Comparison of ENCODE assay signal across 8 cellular contexts in the genomic region with DNA sequence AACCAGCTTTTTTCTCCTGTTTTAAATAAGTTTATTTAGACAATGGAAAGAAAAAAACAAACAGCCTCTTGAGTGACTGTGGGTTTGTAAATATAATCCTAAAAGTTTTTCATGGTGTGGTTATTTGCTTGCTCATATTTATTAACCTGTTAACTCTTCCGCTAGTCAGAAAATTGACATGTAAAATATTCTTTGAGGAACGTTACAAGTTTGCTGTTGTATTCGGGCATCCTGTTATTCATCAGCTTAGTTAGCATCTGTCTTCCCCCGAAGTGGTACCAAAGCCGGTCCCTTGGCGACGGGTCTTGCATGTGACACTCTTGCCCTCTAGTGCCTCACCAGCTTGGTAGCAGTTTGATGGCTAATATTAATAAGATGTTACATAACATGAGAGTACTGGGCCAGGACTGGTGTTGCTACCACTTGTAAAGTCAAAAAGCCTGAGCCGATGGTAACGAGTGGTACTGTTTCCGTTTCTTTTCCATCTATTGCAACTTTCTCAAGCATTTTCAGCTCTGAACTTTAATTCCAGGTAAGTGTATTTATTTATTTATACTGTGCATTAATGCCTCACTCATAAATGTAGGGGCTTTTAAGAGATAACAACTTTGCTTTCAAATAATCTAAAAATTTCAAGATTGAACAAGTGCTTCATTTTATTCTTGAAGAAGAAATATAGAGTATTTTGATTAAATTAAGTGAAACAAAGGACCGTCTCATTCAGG. TPM values are rescaled to one million over a fixed set of nuclear protein-coding genes. Genes with fewer than 3 reads are reported as not detected.
A peak's percentile ranks its signal among the peaks of the same experiment; 100 is the strongest.
DNase-seq lines count a peak whose midpoint lies in the region; ATAC-seq and TF ChIP-seq lines count a peak whose summit lies in the region.

A gene (plus strand): TSS at position 426 of the 725 bp plus-strand sequence. CDS start 19,425 bp downstream, outside the sequence.

- TF ChIP-seq RAD21 in SK-N-SH (IDR thresholded peaks at IDR 0.05; ENCODE audit: low read length), result peak; percentile 99

- H3K27me3 Mint-ChIP-seq in endothelial cell (ENCODE audit: unreplicated experiment) (no peaks in the 10 kb centered on the region), mesothelial cell of epicardium (ENCODE audit: low read depth) (no peaks in the 10 kb centered on the region)

- H4K20me1 ChIP-seq in SK-N-SH (ENCODE audit: insufficient read depth), result no peaks in the 10 kb centered on the region

- peaks cover 8% of the 10 kb centered on the region for H3F3A ChIP-seq in SK-N-SH (replicated peaks; ENCODE audit: insufficient read depth)

- 0 out of 4 replicates have a peak, but pooled peaks of 1 of the 2 experiments have one; percentile 19 for TF ChIP-seq EP300 in SK-N-SH (IDR thresholded peaks at IDR 0.05; ENCODE audit: borderline replicate concordance in 1 of 2, low read depth in 1 of 2, low read length in 1 of 2)

- no peaks in the 10 kb centered on the region for H3K79me2 ChIP-seq in SK-N-SH (ENCODE audit: insufficient read depth)

- no peaks in the 10 kb centered on the region for H3K27me3 ChIP-seq in MG63
- no peaks in the 10 kb centered on the region for H3K27me3 ChIP-seq in SK-N-SH (ENCODE audit: insufficient read depth)
- peaks cover 0 to 27% of the 10 kb centered on the region in 2 donors for H3K27me3 ChIP-seq in uterus

- H3K4me3 Mint-ChIP-seq in endothelial cell (ENCODE audit: unreplicated experiment) (peak within 1 kb of the TSS; percentile 89), mesothelial cell of epicardium (peak within 1 kb of the TSS; percentile 86)

- no peaks in the 10 kb centered on the region for H3K36me3 ChIP-seq in MG63
- no peaks in the 10 kb centered on the region for H3K36me3 ChIP-seq in SK-N-SH (replicated peaks in 1 of 2; ENCODE audit: control insufficient read depth in 1 of 2, insufficient read depth in 2 of 2, low read length in 1 of 2)
- no peaks in the 10 kb centered on the region for H3K36me3 ChIP-seq in uterus

- H3K27ac Mint-ChIP-seq in endothelial cell (ENCODE audit: unreplicated experiment) (no peak within 1 kb of the TSS), mesothelial cell of epicardium (peak within 1 kb of the TSS; percentile 91)

- TF ChIP-seq CTCF in SK-N-SH (IDR thresholded peaks at IDR 0.05), result peak; percentile 66
- TF ChIP-seq CTCF in endothelial cell (IDR thresholded peaks at IDR 0.05; ENCODE audit: unreplicated experiment), result peak; percentile 22
- TF ChIP-seq CTCF in mesothelial cell of epicardium (IDR thresholded peaks at IDR 0.05; ENCODE audit: unreplicated experiment), result no peak
- no peak for TF ChIP-seq CTCF in uterus (IDR thresholded peaks at IDR 0.05)

- DNase-seq in ELR (ENCODE audit: low read depth) (peak; percentile 81), MG63 (peak; percentile 53), SK-N-SH (peak; percentile 81), endothelial cell (ENCODE audit: low spot score) (peak; percentile 70), mesothelial cell of epicardium (ENCODE audit: low spot score in 2 of 2, unreplicated experiment in 2 of 2) (peak; percentile 40 to 63), uterus (peak in 1 of 2 donors; percentile 18)
- DNase-seq in activated naive CD4-positive, alpha-beta T cell (lab: John Stamatoyannopoulos, UW), result no peak

- no peaks in the 10 kb centered on the region for H3K9me2 ChIP-seq in SK-N-SH

- TF ChIP-seq POLR2A in uterus (IDR thresholded peaks at IDR 0.05), result no peak

- H3K9ac ChIP-seq in SK-N-SH, result peak within 1 kb of the TSS; percentile 36; the same call in 1 of the 2 replicates

- H3K4me1 ChIP-seq in SK-N-SH (ENCODE audit: control insufficient read depth in 1 of 2, insufficient read depth in 2 of 2, low read depth in 1 of 2, low read length in 1 of 2) (peaks cover 0 to 2% of the 10 kb centered on the region in 2 experiments; a peak in 2 of 4 replicates), uterus (peaks cover 0 to 9% of the 10 kb centered on the region in 2 donors)

- H3K4me1 Mint-ChIP-seq in endothelial cell (ENCODE audit: unreplicated experiment) (no peaks in the 10 kb centered on the region), mesothelial cell of epicardium (peaks cover 14% of the 10 kb centered on the region)

- peak within 1 kb of the TSS; percentile 54 for H3K4me3 ChIP-seq in MG63
- peak within 1 kb of the TSS; percentile 74 to 80 for H3K4me3 ChIP-seq in SK-N-SH (ENCODE audit: low read depth in 2 of 2, low read length in 1 of 2)
- peak within 1 kb of the TSS; percentile 3 to 28 for H3K4me3 ChIP-seq in uterus

- peak; percentile 61 for ATAC-seq in GM21717 (IDR thresholded peaks at IDR 0.05; ENCODE audit: unreplicated experiment)

- H3K9me3 ChIP-seq in MG63, result no peaks in the 10 kb centered on the region
- no peaks in the 10 kb centered on the region for H3K9me3 ChIP-seq in SK-N-SH
- H3K9me3 ChIP-seq in uterus, result no peaks in the 10 kb centered on the region

- H3K4me2 ChIP-seq in SK-N-SH, result peak within 1 kb of the TSS; percentile 92

- H3K27ac ChIP-seq in SK-N-SH (ENCODE audit: low read depth in 2 of 2, low read length in 1 of 2) (peak within 1 kb of the TSS in 1 of 2 experiments; percentile 50; a peak in 1 of 4 replicates), uterus (no peak within 1 kb of the TSS)

- H3K9me3 Mint-ChIP-seq in endothelial cell (ENCODE audit: unreplicated experiment), result no peaks in the 10 kb centered on the region
- no peaks in the 10 kb centered on the region for H3K9me3 Mint-ChIP-seq in mesothelial cell of epicardium

- H3K36me3 Mint-ChIP-seq in endothelial cell (ENCODE audit: low read depth, unreplicated experiment), result no peaks in the 10 kb centered on the region
- H3K36me3 Mint-ChIP-seq in mesothelial cell of epicardium, result no peaks in the 10 kb centered on the region

- CTCF ChIA-PET in SK-N-SH (lab: Yijun Ruan, JAX), result interaction anchor here (0.6 to 5.2 kb wide), 52 partner anchors 9 to 1980 kb away, joined by 3 to 66 read pairs (median 4); no protein-coding TSS in a partner anchor

- 23% methylated on average over 11 of the region's 11 CpGs for WGBS in SK-N-SH (ENCODE audit: low lambda C conversion rate)

- POLR2A ChIA-PET in SK-N-SH (lab: Yijun Ruan, JAX), result no interaction called here

- H2AFZ ChIP-seq in SK-N-SH (ENCODE audit: low read depth), result peak within 1 kb of the TSS; percentile 94

- intact Hi-C loops in uterus (cut with DNase I; ENCODE audit: low total_unique reads), result no loop called here

TF ChIP-seq in SK-N-SH, 30 proteins besides CTCF, POLR2A, EP300 and RAD21 (continues in another document):
- TF ChIP-seq FOXJ3 (CRISPR knock-in tag; IDR thresholded peaks at IDR 0.05), result no peak
- TF ChIP-seq POLR2AphosphoS5 (IDR thresholded peaks at IDR 0.05; ENCODE audit: low read depth, low read length), result no peak
- TF ChIP-seq CHD2 (IDR thresholded peaks at IDR 0.05; ENCODE audit: low read length, partially characterized antibody), result no peak
- no peak for TF ChIP-seq NFIC (IDR thresholded peaks at IDR 0.05; ENCODE audit: borderline replicate concordance)
- TF ChIP-seq, protein P1, sequence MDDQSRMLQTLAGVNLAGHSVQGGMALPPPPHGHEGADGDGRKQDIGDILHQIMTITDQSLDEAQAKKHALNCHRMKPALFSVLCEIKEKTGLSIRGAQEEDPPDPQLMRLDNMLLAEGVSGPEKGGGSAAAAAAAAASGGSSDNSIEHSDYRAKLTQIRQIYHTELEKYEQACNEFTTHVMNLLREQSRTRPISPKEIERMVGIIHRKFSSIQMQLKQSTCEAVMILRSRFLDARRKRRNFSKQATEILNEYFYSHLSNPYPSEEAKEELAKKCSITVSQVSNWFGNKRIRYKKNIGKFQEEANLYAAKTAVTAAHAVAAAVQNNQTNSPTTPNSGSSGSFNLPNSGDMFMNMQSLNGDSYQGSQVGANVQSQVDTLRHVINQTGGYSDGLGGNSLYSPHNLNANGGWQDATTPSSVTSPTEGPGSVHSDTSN (IDR thresholded peaks at IDR 0.05), result no peak
- TF ChIP-seq EZH2phosphoT487 (IDR thresholded peaks at IDR 0.05; ENCODE audit: borderline replicate concordance, low read depth), result no peak
- no peak for TF ChIP-seq MXI1 (IDR thresholded peaks at IDR 0.05; ENCODE audit: low read depth, low read length)
- no peak for TF ChIP-seq TEAD4 (IDR thresholded peaks at IDR 0.05; ENCODE audit: borderline replicate concordance, insufficient read depth)
- TF ChIP-seq SIN3A (IDR thresholded peaks at IDR 0.05; ENCODE audit: borderline replicate concordance, low read depth, low read length), result no peak
- peak; percentile 71 for TF ChIP-seq RCOR1 (IDR thresholded peaks at IDR 0.05; ENCODE audit: low read length)
- no peak for TF ChIP-seq NRF1 (IDR thresholded peaks at IDR 0.05; ENCODE audit: low read depth, low read length)
- no peak for TF ChIP-seq FOXM1 (IDR thresholded peaks at IDR 0.05; ENCODE audit: low read depth)
- TF ChIP-seq, protein P2, sequence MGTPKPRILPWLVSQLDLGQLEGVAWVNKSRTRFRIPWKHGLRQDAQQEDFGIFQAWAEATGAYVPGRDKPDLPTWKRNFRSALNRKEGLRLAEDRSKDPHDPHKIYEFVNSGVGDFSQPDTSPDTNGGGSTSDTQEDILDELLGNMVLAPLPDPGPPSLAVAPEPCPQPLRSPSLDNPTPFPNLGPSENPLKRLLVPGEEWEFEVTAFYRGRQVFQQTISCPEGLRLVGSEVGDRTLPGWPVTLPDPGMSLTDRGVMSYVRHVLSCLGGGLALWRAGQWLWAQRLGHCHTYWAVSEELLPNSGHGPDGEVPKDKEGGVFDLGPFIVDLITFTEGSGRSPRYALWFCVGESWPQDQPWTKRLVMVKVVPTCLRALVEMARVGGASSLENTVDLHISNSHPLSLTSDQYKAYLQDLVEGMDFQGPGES (IDR thresholded peaks at IDR 0.05; ENCODE audit: low read depth, low read length), result no peak
- peak; percentile 91 for TF ChIP-seq SMC3 (IDR thresholded peaks at IDR 0.05; ENCODE audit: low read depth, low read length)
- no peak for TF ChIP-seq FOSL2 (IDR thresholded peaks at IDR 0.05; ENCODE audit: borderline replicate concordance, low read depth)

RNA-seq across cellular contexts. Expression of the gene that starts here (rescaled TPM):
- total RNA-seq in MG63 (2014; rRNA removed; shearing (Covaris generic); ENCODE audit: low replicate concordance), result not detected in 2 replicates
- polyA plus RNA-seq in SK-N-SH (2012; rRNA removed), result 1.2 and 1.4 TPM in 2 replicates
- polyA plus RNA-seq in SK-N-SH (2012; cell fraction: cytosol; rRNA removed), result 1.3 and 1.7 TPM in 2 replicates
- polyA plus RNA-seq in SK-N-SH (2012; cell fraction: nucleus; rRNA removed), result 0.86 and 1.5 TPM in 2 replicates
- total RNA-seq in endothelial cell (ENCODE audit: unreplicated experiment) (11.9 TPM), mesothelial cell of epicardium (4.7 to 5.4 TPM (median 5.1 TPM) in 3 replicates), uterus (1 to 10 TPM in 1 of 4 donors, not detected in 3; 1.7 TPM)

Comparison
In these comparisons a context has a peak if more than half of its experiments do, and no peak if none do; other contexts are left out.
1. Peak in DNase-seq and H3K4me3 ChIP-seq in MG63; RNA of the gene not detected or under 1 TPM.
2. DNase-seq: peak in ELR (single experiment), SK-N-SH (single experiment), endothelial cell (single experiment) and mesothelial cell of epicardium (2 of 2); none in activated naive CD4-positive, alpha-beta T cell (0 of 4).
3. H3K4me3 ChIP-seq: peak in every context shown above with its lines; median percentile 77 in SK-N-SH; 54 in MG63; 16 in uterus.
4. CTCF ChIP-seq: peak in SK-N-SH (single experiment) and endothelial cell (single experiment); none in mesothelial cell of epicardium (single experiment) and uterus (0 of 4).